Comparison of ENCODE assay signal across 25 cellular contexts in genomic region chr20:41265931-41266330, GRCh38. TPM values are rescaled to one million over a fixed set of nuclear protein-coding genes. Genes with fewer than 3 reads are reported as not detected.
A peak's percentile ranks its signal among the peaks of the same experiment; 100 is the strongest.
DNase-seq lines count a peak whose midpoint lies in the region; ATAC-seq, FAIRE-seq and TF ChIP-seq lines count a peak whose summit lies in the region.
"Had no signal": no experiment of that assay in that cellular context is flagged by ENCODE, and none has a peak within 500 bp of the region (broad histone marks: within the 10 kb centered on the region; RNA-seq: fewer than 3 reads in every experiment).

No MANE protein-coding gene starts in this region.

- intact Hi-C loops in HepG2 (cut with micrococcal nuclease; ENCODE audit: unreplicated experiment), result no loop called here
- intact Hi-C loops in right lobe of liver (cut with DNase I), result no loop called here
- intact Hi-C loops in testis (cut with DNase I; ENCODE audit: low total_unique reads), result no loop called here

- FAIRE-seq in HepG2 (lab: Jason Lieb, UNC), result no peak
- FAIRE-seq: A204.1, GM12892, H54 had no signal

- no peak overlapping the region for H3K4me3 ChIP-seq in HepG2 (replicated peaks in 1 of 3; ENCODE audit: insufficient read depth in 1 of 3, low read depth in 2 of 3, low read length in 3 of 3)
- H3K4me3 ChIP-seq in right lobe of liver, result no peak overlapping the region
- H3K4me3 ChIP-seq in testis, result no peak overlapping the region
- H3K4me3 ChIP-seq in Peyer's patch, result no peak overlapping the region
- H3K4me3 ChIP-seq: BLaER1 treated with 17β-estradiol and CSF1 and Interleukin-3, amounts not matched to agents 10 nM and 100 nM; HAP-1 had no signal

- H3K4me1 ChIP-seq in HepG2 (ENCODE audit: insufficient read depth, low read length) (no peaks in the 10 kb centered on the region), right lobe of liver (no peaks in the 10 kb centered on the region), testis (no peaks in the 10 kb centered on the region), Peyer's patch (no peaks in the 10 kb centered on the region)
- H3K4me1 ChIP-seq: BE2C; BLaER1 treated with 17β-estradiol and CSF1 and Interleukin-3, amounts not matched to agents 10 nM and 100 nM had no signal

- no TSS peak for BruUV-seq in HepG2 (replicated peaks; lab: Mats Ljungman, UMichigan)

- no peak for TF ChIP-seq RAD21 in HepG2 (CRISPR knock-in tag; IDR thresholded peaks at IDR 0.05)

- CTCF ChIA-PET in HepG2 (lab: Yijun Ruan, JAX; ENCODE audit: low intra/inter-chr PET ratio, low total read pairs), result no interaction called here

- WGBS in HepG2 (ENCODE audit: low lambda C conversion rate), result 93% methylated on average over 2 of the region's 2 CpGs
- WGBS in right lobe of liver (ENCODE audit: insufficient coverage, low coverage, low lambda C conversion rate, missing lambda C conversion rate), result 79% methylated on average over 2 of the region's 2 CpGs
- WGBS in testis, 2 donors, result 94 to 95% methylated on average over 2 of the region's 2 CpGs

- ATAC-seq in HepG2, result no peak
- ATAC-seq in right lobe of liver, result no peak

- TF ChIP-seq CTCF in HepG2 (CRISPR knock-in tag; IDR thresholded peaks at IDR 0.05) (no peak), right lobe of liver (IDR thresholded peaks at IDR 0.05) (no peak), VCaP (conservative IDR thresholded peaks at IDR 0.05) (no peak), testis (IDR thresholded peaks at IDR 0.05) (no peak), Peyer's patch (IDR thresholded peaks at IDR 0.05) (no peak)

- no peaks in the 10 kb centered on the region for H4K20me1 ChIP-seq in HepG2 (ENCODE audit: insufficient read depth, low read length)
- H4K20me1 ChIP-seq: BLaER1 treated with 17β-estradiol and CSF1 and Interleukin-3, amounts not matched to agents 10 nM and 100 nM had no signal

- TF ChIP-seq POLR2A in HepG2 (IDR thresholded peaks at IDR 0.05; ENCODE audit: insufficient read depth in 1 of 2, low read depth in 2 of 2, low read length in 2 of 2) (no peak), right lobe of liver (IDR thresholded peaks at IDR 0.05) (no peak), testis (IDR thresholded peaks at IDR 0.05) (no peak), Peyer's patch (IDR thresholded peaks at IDR 0.05) (no peak)

- H2AFZ ChIP-seq in HepG2 (ENCODE audit: low read length), result no peak overlapping the region

- H3K4me2 ChIP-seq in HepG2 (ENCODE audit: low read depth, low read length), result no peak overlapping the region
- H3K4me2 ChIP-seq: BLaER1 treated with 17β-estradiol and CSF1 and Interleukin-3, amounts not matched to agents 10 nM and 100 nM had no signal

- in situ Hi-C loops in HepG2 (cut with HindIII; ENCODE audit: extremely low pct_ligation_motif_present, low pct_unique_long_range_greater_than_20kb), result no loop called here

- TF ChIP-seq EP300 in HepG2 (IDR thresholded peaks at IDR 0.05; ENCODE audit: low read depth in 2 of 2, low read length in 2 of 2) (no peak), HepG2 (CRISPR knock-in tag; IDR thresholded peaks at IDR 0.05; ENCODE audit: borderline replicate concordance) (no peak)

- POLR2A ChIA-PET in HepG2 (lab: Yijun Ruan, JAX), result no interaction called here

- no peaks in the 10 kb centered on the region for H3K79me2 ChIP-seq in HepG2 (ENCODE audit: insufficient read depth, low read length)

- DNase-seq in HepG2 (ENCODE audit: low spot score), result no peak
- no peak for DNase-seq in right lobe of liver
- DNase-seq in kidney tubule cell (ENCODE audit: low spot score), result peak; percentile 26
- no peak for DNase-seq in testis
- DNase-seq in NCI-H82 treated with DMSO at 0.1 percent for 48 hours (lab: John Stamatoyannopoulos, UW; ENCODE audit: unreplicated experiment), result no peak
- no peak for DNase-seq in Peyer's patch
- DNase-seq in NK-92 (lab: John Stamatoyannopoulos, UW; ENCODE audit: unreplicated experiment), result no peak
- DNase-seq: ACHN; AML-193; BE2C; Calu3; CD4-positive, alpha-beta memory T cell; COR-L47; DMS53; DMS79 treated with DMSO at 0.1 percent for 48 hours; GF-D8; GOT3; HFFc6 had no signal

- no peaks in the 10 kb centered on the region for H3K27me3 ChIP-seq in HepG2 (ENCODE audit: control insufficient read depth in 1 of 2, insufficient read depth in 2 of 2, low read length in 2 of 2)
- H3K27me3 ChIP-seq in right lobe of liver, result no peaks in the 10 kb centered on the region
- no peaks in the 10 kb centered on the region for H3K27me3 ChIP-seq in testis
- no peaks in the 10 kb centered on the region for H3K27me3 ChIP-seq in Peyer's patch
- H3K27me3 ChIP-seq: BE2C; BLaER1 treated with 17β-estradiol and CSF1 and Interleukin-3, amounts not matched to agents 10 nM and 100 nM had no signal

- H3K9ac ChIP-seq in HepG2 (ENCODE audit: insufficient read depth, low read depth, low read length), result no peak overlapping the region
- H3K9ac ChIP-seq: BLaER1 treated with 17β-estradiol and CSF1 and Interleukin-3, amounts not matched to agents 10 nM and 100 nM had no signal

- H3K9me3 ChIP-seq in HepG2 (ENCODE audit: low read length) (no peaks in the 10 kb centered on the region), right lobe of liver (no peaks in the 10 kb centered on the region), testis (no peaks in the 10 kb centered on the region), Peyer's patch (no peaks in the 10 kb centered on the region)
- H3K9me3 ChIP-seq: BE2C; BLaER1 treated with 17β-estradiol and CSF1 and Interleukin-3, amounts not matched to agents 10 nM and 100 nM; HAP-1 had no signal

- H3K27ac ChIP-seq in HepG2 (ENCODE audit: extremely low read length, insufficient read depth, low read length) (no peak overlapping the region), right lobe of liver (no peak overlapping the region), VCaP (peak overlapping the region; percentile 84; the same call in 1 of the 2 replicates), testis (no peak overlapping the region), Peyer's patch (no peak overlapping the region)
- H3K27ac ChIP-seq: 22Rv1; BLaER1 treated with 17β-estradiol and CSF1 and Interleukin-3, amounts not matched to agents 10 nM and 100 nM had no signal

- no peaks in the 10 kb centered on the region for H3K36me3 ChIP-seq in HepG2 (replicated peaks in 1 of 2; ENCODE audit: control insufficient read depth in 1 of 2, insufficient read depth in 2 of 2, low read length in 2 of 2)
- H3K36me3 ChIP-seq in right lobe of liver, result peaks cover 0 to 16% (median 2%) of the 10 kb centered on the region in 4 donors
- no peaks in the 10 kb centered on the region for H3K36me3 ChIP-seq in testis (ENCODE audit: low read depth, missing control alignments)
- H3K36me3 ChIP-seq in Peyer's patch, result peaks cover 0 to 5% (median 0%) of the 10 kb centered on the region in 3 donors
- H3K36me3 ChIP-seq: BE2C had no signal

TF ChIP-seq in HepG2, 621 proteins besides CTCF, POLR2A, EP300 and RAD21:
- TF ChIP-seq ARHGAP35 (CRISPR knock-in tag; IDR thresholded peaks at IDR 0.05; ENCODE audit: borderline replicate concordance) (no peak), MAFK (conservative IDR thresholded peaks at IDR 0.05 in 1 of 2, IDR thresholded peaks at IDR 0.05 in 1 of 2; ENCODE audit: low read length in 2 of 2) (peak; percentile 87 to 94), BCL6 (CRISPR knock-in tag; IDR thresholded peaks at IDR 0.05) (no peak), MAFF (IDR thresholded peaks at IDR 0.05; ENCODE audit: low read depth, low read length) (peak; percentile 85), ZBTB34 (CRISPR knock-in tag; IDR thresholded peaks at IDR 0.05) (no peak)

RNA-seq across cellular contexts. Expression of gene ZHX3, which starts 51.6 kb away (rescaled TPM):
- 11.7 and 13.0 TPM in 2 replicates for total RNA-seq in HepG2 (2016; rRNA removed; fragmentation: Illumina TruSeq; extraction: Trizol)
- total RNA-seq in HepG2 (2016; cell fraction: cytosol; rRNA removed; fragmentation: Illumina TruSeq; extraction: Trizol; ENCODE audit: low read depth), result 7.8 and 8.9 TPM in 2 replicates
- 11.9 and 13.9 TPM in 2 replicates for total RNA-seq in HepG2 (2016; cell fraction: insoluble cytoplasmic fraction; rRNA removed; fragmentation: Illumina TruSeq; extraction: Trizol)
- 9.7 and 11.7 TPM in 2 replicates for total RNA-seq in HepG2 (2016; cell fraction: membrane; rRNA removed; fragmentation: Illumina TruSeq; extraction: Trizol)
- 13.8 and 17.1 TPM in 2 replicates for total RNA-seq in HepG2 (2016; cell fraction: nucleus; rRNA removed; fragmentation: Illumina TruSeq; extraction: Trizol)
- 8.1 and 8.4 TPM in 2 replicates for polyA plus RNA-seq in HepG2 (2011; rRNA removed)
- 3.7 and 3.9 TPM in 2 replicates for polyA plus RNA-seq in HepG2 (2011; cell fraction: cytosol; rRNA removed)
- 9.0 and 9.8 TPM in 2 replicates for polyA plus RNA-seq in HepG2 (2011; cell fraction: nucleus; rRNA removed)
- polyA plus RNA-seq in HepG2 (2012), result 8.2 and 8.7 TPM in 2 replicates
- polyA plus RNA-seq in HepG2 (2016; cell fraction: cytosol; fragmentation: Illumina TruSeq; extraction: Trizol; ENCODE audit: low read depth), result 8.5 and 10.7 TPM in 2 replicates
- 11.8 and 13.5 TPM in 2 replicates for polyA plus RNA-seq in HepG2 (2016; cell fraction: insoluble cytoplasmic fraction; fragmentation: Illumina TruSeq; extraction: Trizol; ENCODE audit: low read depth)
- 8.4 and 11.6 TPM in 2 replicates for polyA plus RNA-seq in HepG2 (2016; cell fraction: membrane; fragmentation: Illumina TruSeq; extraction: Trizol; ENCODE audit: low read depth)
- 15.2 and 17.6 TPM in 2 replicates for polyA plus RNA-seq in HepG2 (2016; cell fraction: nucleus; fragmentation: Illumina TruSeq; extraction: Trizol; ENCODE audit: insufficient read depth, low read depth)
- polyA minus RNA-seq in HepG2 (2011; rRNA and poly(A)+ RNA removed; ENCODE audit: low replicate concordance), result 14.5 and 16.9 TPM in 2 replicates
- 4.8 and 7.9 TPM in 2 replicates for polyA minus RNA-seq in HepG2 (2011; cell fraction: cytosol; rRNA and poly(A)+ RNA removed)
- polyA minus RNA-seq in HepG2 (2011; cell fraction: nucleus; rRNA and poly(A)+ RNA removed), result 8.8 and 10.6 TPM in 2 replicates
- total RNA-seq in right lobe of liver, result 10 to 100 TPM; 17.6 to 47.4 (median 26.2) TPM
- total RNA-seq in testis, result 10 to 100 TPM; 35.1 to 55.7 TPM
- 103 TPM for polyA plus RNA-seq in testis (ENCODE audit: insufficient read depth, low read depth, low replicate concordance)
- 10 to 100 TPM; 33.8 to 53.0 (median 39.5) TPM for total RNA-seq in Peyer's patch
